8 cellular contexts compared by ENCODE assay signal in genomic region chr4:17232575-17233253, GRCh38.
A peak's percentile ranks its signal among the peaks of the same experiment; 100 is the strongest.
DNase-seq lines count a peak whose midpoint lies in the region; ATAC-seq, FAIRE-seq and TF ChIP-seq lines count a peak whose summit lies in the region.

No MANE protein-coding gene starts in this region.

- DNase-seq in COLO829 (ENCODE audit: low spot score) = peak; percentile 2
- peak; percentile 72 to 74 for DNase-seq in SJSA1 (ENCODE audit: low read depth in 1 of 2, low spot score in 2 of 2)
- peak; percentile 50 to 83 for DNase-seq in foreskin fibroblast
- DNase-seq in MV-4-11 (lab: John Stamatoyannopoulos, UW) = no peak
- DNase-seq in A172 (ENCODE audit: low spot score) = no peak
- no peak for DNase-seq in GM19239 (ENCODE audit: insufficient read length, low spot score)

- FAIRE-seq in GM19239 (lab: Jason Lieb, UNC) = no peak

- H3K27ac ChIP-seq in SJSA1 (no peak overlapping the region), parathyroid adenoma (no peak overlapping the region)

- H3K36me3 ChIP-seq in SJSA1 (no peaks in the 10 kb centered on the region), parathyroid adenoma (ENCODE audit: control insufficient read depth, insufficient read depth, low read length) (no peaks in the 10 kb centered on the region)

- H3K9me3 ChIP-seq in SJSA1 (replicated peaks) = 0 out of 2 replicates have a peak, but pooled peaks cover 2% of the 10 kb centered on the region
- no peaks in the 10 kb centered on the region for H3K9me3 ChIP-seq in parathyroid adenoma (ENCODE audit: control insufficient read depth, low read length)

- no peak overlapping the region for H3K9ac ChIP-seq in parathyroid adenoma

- ATAC-seq in HG03378 (IDR thresholded peaks at IDR 0.05; ENCODE audit: unreplicated experiment) = no peak

- H3K27me3 ChIP-seq in SJSA1 (replicated peaks) (no peaks in the 10 kb centered on the region), parathyroid adenoma (ENCODE audit: control insufficient read depth, insufficient read depth, low read length) (no peaks in the 10 kb centered on the region)

- H3K4me1 ChIP-seq in SJSA1 (replicated peaks) (peaks cover 22% of the 10 kb centered on the region), parathyroid adenoma (peaks cover 6% of the 10 kb centered on the region)

- TF ChIP-seq CTCF in foreskin fibroblast (IDR thresholded peaks at IDR 0.05; ENCODE audit: low read depth, low read length) (no peak), parathyroid adenoma (IDR thresholded peaks at IDR 0.05) (no peak)

- H3K4me3 ChIP-seq in SJSA1 (no peak overlapping the region), foreskin fibroblast (ENCODE audit: low read depth in 1 of 2, low read length in 2 of 2) (no peak overlapping the region), parathyroid adenoma (ENCODE audit: low read depth, low read length) (no peak overlapping the region)

- H2AFZ ChIP-seq in parathyroid adenoma = peak overlapping the region; percentile 29

- H3K79me2 ChIP-seq in parathyroid adenoma = no peaks in the 10 kb centered on the region

- H3K4me2 ChIP-seq in parathyroid adenoma (ENCODE audit: low read length) = no peak overlapping the region

Comparison
In these comparisons a context has a peak if more than half of its experiments do, and no peak if none do; other contexts are left out.
1. DNase-seq: peak in COLO829 (single experiment), SJSA1 (2 of 2) and foreskin fibroblast (2 of 2); none in MV-4-11 (single experiment), A172 (single experiment) and GM19239 (single experiment).